Comparison of ENCODE assay signal across 17 cellular contexts in the genomic region with DNA sequence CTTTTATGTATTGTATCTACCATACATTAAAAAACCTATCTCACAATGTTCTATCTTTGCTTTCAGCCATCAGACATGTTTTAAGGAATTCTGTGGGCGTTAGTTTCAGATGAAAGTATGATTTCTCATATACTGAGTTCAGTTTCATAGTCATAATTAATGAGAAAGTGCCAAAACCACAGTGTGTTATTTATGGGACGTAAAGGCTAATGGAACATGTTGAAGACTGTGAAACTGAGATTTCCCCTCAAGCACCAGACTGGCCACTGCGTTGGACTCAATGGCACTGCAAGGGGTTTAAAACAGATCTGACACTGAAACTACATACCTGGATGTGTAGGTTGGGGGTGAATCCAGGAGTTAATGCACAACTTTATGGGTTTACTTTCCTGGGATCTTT. TPM values are rescaled to one million over a fixed set of nuclear protein-coding genes. Genes with fewer than 3 reads are reported as not detected.
DNase-seq lines count a peak whose midpoint lies in the region; ATAC-seq lines count a peak whose summit lies in the region.
"Had no signal": no experiment of that assay in that cellular context is flagged by ENCODE, and none has a peak within 500 bp of the region (broad histone marks: within the 10 kb centered on the region; RNA-seq: fewer than 3 reads in every experiment).

No MANE protein-coding gene starts in this region.

- no peaks in the 10 kb centered on the region for H3K36me3 Mint-ChIP-seq in activated naive CD8-positive, alpha-beta T cell treated with anti-CD3 and anti-CD28 coated beads, Interleukin-2, amount 50 U/mL, for 24 hours (ENCODE audit: low read depth)

- H3K4me1 Mint-ChIP-seq in activated naive CD8-positive, alpha-beta T cell treated with anti-CD3 and anti-CD28 coated beads, Interleukin-2, amount 50 U/mL, for 24 hours: peaks cover 23% of the 10 kb centered on the region

- DNase-seq in activated naive CD8-positive, alpha-beta T cell treated with anti-CD3 and anti-CD28 coated beads, Interleukin-2, amount 50 U/mL, for 24 hours: no peak
- DNase-seq in sciatic nerve (ENCODE audit: low spot score) (no peak), left lobe of liver (ENCODE audit: low spot score) (no peak)
- DNase-seq: BE2C, brain microvascular endothelial cell, hypothalamus, left colon, NCI-H2171, pancreas, SIG-M5 had no signal

- H3K27ac Mint-ChIP-seq in activated naive CD8-positive, alpha-beta T cell treated with anti-CD3 and anti-CD28 coated beads, Interleukin-2, amount 50 U/mL, for 24 hours: peak overlapping the region; percentile 46
- H3K27ac Mint-ChIP-seq: activated T-helper 2 cell treated with anti-CD3 and anti-CD28 coated beads, Interferon-gamma antibody, Interleukin-2, Interleukin-4, amounts not matched to agents 10 μg/mL and 5 μg/mL and 100 μg/mL, durations not matched to agents 14 hours and 24 hours and 36 hours had no signal

- no peaks in the 10 kb centered on the region for H3K9me3 Mint-ChIP-seq in activated naive CD8-positive, alpha-beta T cell treated with anti-CD3 and anti-CD28 coated beads, Interleukin-2, amount 50 U/mL, for 24 hours
- H3K9me3 Mint-ChIP-seq: activated T-helper 2 cell treated with anti-CD3 and anti-CD28 coated beads, Interferon-gamma antibody, Interleukin-2, Interleukin-4, amounts not matched to agents 10 μg/mL and 5 μg/mL and 100 μg/mL, durations not matched to agents 14 hours and 24 hours and 36 hours had no signal

- intact Hi-C loops in sciatic nerve (cut with DNase I): no loop called here

- H3K27me3 Mint-ChIP-seq in activated naive CD8-positive, alpha-beta T cell treated with anti-CD3 and anti-CD28 coated beads, Interleukin-2, amount 50 U/mL, for 24 hours: no peaks in the 10 kb centered on the region

- ATAC-seq in GM18499 (IDR thresholded peaks at IDR 0.05; ENCODE audit: insufficient read depth, unreplicated experiment) (peak; percentile 56), GM18909 (IDR thresholded peaks at IDR 0.05; ENCODE audit: poor library complexity, unreplicated experiment) (peak; percentile 60), HG02678 (IDR thresholded peaks at IDR 0.05; ENCODE audit: unreplicated experiment) (peak; percentile 53), HG02970 (IDR thresholded peaks at IDR 0.05; ENCODE audit: low FRiP score, unreplicated experiment) (no peak), sciatic nerve (no peak), left lobe of liver (no peak)
- ATAC-seq in activated naive CD8-positive, alpha-beta T cell treated with anti-CD3 and anti-CD28 coated beads, Interleukin-2, amount 50 U/mL, for 24 hours: peak; percentile 55
- ATAC-seq: HCT116, HepG2, left colon, pancreas had no signal

- H3K4me3 Mint-ChIP-seq in activated naive CD8-positive, alpha-beta T cell treated with anti-CD3 and anti-CD28 coated beads, Interleukin-2, amount 50 U/mL, for 24 hours: no peak overlapping the region

RNA-seq across cellular contexts. Expression of gene F8, which starts 32.0 kb away (rescaled TPM):
- 63.0 TPM for total RNA-seq in sciatic nerve
- 22.6 TPM for total RNA-seq in left lobe of liver

RNA-seq across cellular contexts. Expression of gene FUNDC2, which starts 36.1 kb away (rescaled TPM):
- total RNA-seq in sciatic nerve (94.6 TPM), left lobe of liver (26.9 TPM)

Comparison
In these comparisons a context has a peak if more than half of its experiments do, and no peak if none do; other contexts are left out.
1. ATAC-seq: peak in GM18499 (single experiment), GM18909 (single experiment), HG02678 (single experiment) and activated naive CD8-positive, alpha-beta T cell treated with anti-CD3 and anti-CD28 coated beads, Interleukin-2, amount 50 U/mL, for 24 hours (single experiment); none in HG02970 (single experiment), sciatic nerve (single experiment) and left lobe of liver (single experiment).